In the genomic region with DNA sequence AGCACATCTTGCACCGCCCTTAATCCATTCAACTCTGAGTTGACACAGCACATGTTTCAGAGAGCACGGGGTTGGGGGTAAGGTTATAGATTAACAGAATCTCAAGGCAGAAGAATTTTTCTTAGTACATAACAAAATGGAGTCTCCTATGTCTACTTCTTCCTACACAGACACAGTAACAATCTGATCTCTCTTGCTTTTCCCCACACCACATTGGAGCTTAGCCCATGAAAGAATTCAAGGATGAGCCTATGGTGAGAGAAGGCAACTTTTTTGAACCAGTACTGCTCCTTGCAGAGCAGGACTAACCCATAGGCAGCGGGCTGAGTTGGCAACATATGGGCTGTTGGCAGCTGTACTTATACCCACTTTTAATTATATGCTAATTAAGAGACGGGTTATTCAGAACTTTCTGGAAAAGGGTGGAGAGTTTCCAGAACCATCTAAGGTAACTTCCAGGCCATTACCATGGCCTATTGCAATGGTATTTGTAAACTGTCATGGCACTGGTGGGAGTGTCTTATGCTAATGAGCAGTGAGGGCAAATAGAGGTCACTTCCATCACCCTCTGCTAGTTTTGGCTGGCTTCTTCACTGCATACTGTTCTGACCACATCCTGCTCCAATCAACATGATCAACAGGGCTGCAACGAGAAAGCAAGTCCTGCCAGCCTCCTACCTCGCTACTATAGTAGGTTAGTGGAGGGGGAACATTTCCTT, we compare ENCODE assay signal across 9 cellular contexts. TPM values are rescaled to one million over a fixed set of nuclear protein-coding genes. Genes with fewer than 3 reads are reported as not detected.
A peak's percentile ranks its signal among the peaks of the same experiment; 100 is the strongest.
DNase-seq lines count a peak whose midpoint lies in the region; ATAC-seq lines count a peak whose summit lies in the region.
"Not testable (repeated sequence)": the region's sequence is repeated elsewhere in the genome, so short reads cannot be mapped to it uniquely, and the experiment has no call there.
"Had no signal": no experiment of that assay in that cellular context is flagged by ENCODE, and none has a peak within 500 bp of the region (broad histone marks: within the 10 kb centered on the region; RNA-seq: fewer than 3 reads in every experiment).

No MANE protein-coding gene starts in this region.

- H3K4me3 ChIP-seq in CD8-positive, alpha-beta memory T cell (ENCODE audit: low read length): peak overlapping the region; percentile 21
- peak overlapping the region; percentile 46 for H3K4me3 ChIP-seq in iPS-20b (ENCODE audit: low read length)

- H3K9ac ChIP-seq in iPS-20b (ENCODE audit: low read depth, low read length): peak overlapping the region; percentile 69

- not testable (repeated sequence) for H3K36me3 ChIP-seq in CD8-positive, alpha-beta memory T cell (ENCODE audit: insufficient read depth, low read length); iPS-20b (ENCODE audit: insufficient read depth, low read depth, low read length)

- H3K36me3 Mint-ChIP-seq in CD8-positive, alpha-beta memory T cell: not testable (repeated sequence)

- peaks cover 67% of the 10 kb centered on the region for H3K4me1 ChIP-seq in CD8-positive, alpha-beta memory T cell (ENCODE audit: insufficient read depth, low read length)
- H3K4me1 ChIP-seq in iPS-20b (ENCODE audit: insufficient read depth, low read length): peaks cover 42% of the 10 kb centered on the region

- not testable (repeated sequence) for H3K27me3 Mint-ChIP-seq in CD8-positive, alpha-beta memory T cell

- ATAC-seq in GM19438 (IDR thresholded peaks at IDR 0.05; ENCODE audit: low read depth, unreplicated experiment) (peak; percentile 86), HG03135 (IDR thresholded peaks at IDR 0.05; ENCODE audit: unreplicated experiment) (peak; percentile 70)

- peak overlapping the region; percentile 36 for H3K27ac ChIP-seq in CD8-positive, alpha-beta memory T cell (ENCODE audit: low read depth, low read length)
- peak overlapping the region; percentile 45 for H3K27ac ChIP-seq in iPS-20b (ENCODE audit: low read length)

- POLR2A ChIA-PET in CD8-positive, alpha-beta memory T cell (lab: Charles Lee): interaction anchor here (1.6 to 3.3 kb wide), 2 partner anchors 20 to 36 kb away, joined by 5 to 19 read pairs; no protein-coding TSS in a partner anchor

- in situ Hi-C loops in T47D (cut with HindIII; ENCODE audit: low pct_unique_long_range_greater_than_20kb, low sequenced_read_pairs): not testable (repeated sequence)

- peak overlapping the region; percentile 58 to 84 (median 82) for H3K4me3 Mint-ChIP-seq in CD8-positive, alpha-beta memory T cell

- peak overlapping the region; percentile 79 to 95 (median 94) for H3K27ac Mint-ChIP-seq in CD8-positive, alpha-beta memory T cell

- not testable (repeated sequence) for H3K9me3 Mint-ChIP-seq in CD8-positive, alpha-beta memory T cell

- H3K27me3 ChIP-seq in CD8-positive, alpha-beta memory T cell (ENCODE audit: insufficient read depth, low read length, poor library complexity, severe bottlenecking); iPS-20b (ENCODE audit: insufficient read depth, low read length): not testable (repeated sequence)

- CTCF ChIA-PET in CD8-positive, alpha-beta memory T cell (lab: Charles Lee): interaction anchor here (0.9 kb wide), 1 partner anchor 21 kb away, joined by 3 read pairs; no protein-coding TSS in a partner anchor

- DNase-seq in CD8-positive, alpha-beta memory T cell: peak; percentile 46 to 83 (median 76)
- DNase-seq in NCI-H2029 (lab: John Stamatoyannopoulos, UW) (peak; percentile 50), T47D (ENCODE audit: low read depth in 1 of 2, low spot score in 1 of 2) (peak; percentile 65 to 100)
- DNase-seq in activated CD4-positive, CD25-positive, alpha-beta regulatory T cell treated with anti-CD3 and anti-CD28 coated beads, Interleukin-2, amount 50 U/mL, for 72 hours: peak; percentile 33
- DNase-seq in stimulated activated CD4-positive, alpha-beta T cell treated with anti-CD3 and anti-CD28 coated beads, Interleukin-2, amount 100 ng/mL, for 24 hours: peak; percentile 15 to 53

- peaks cover 67 to 70% (median 70%) of the 10 kb centered on the region in 3 donors for H3K4me1 Mint-ChIP-seq in CD8-positive, alpha-beta memory T cell

- not testable (repeated sequence) for H3K9me3 ChIP-seq in CD8-positive, alpha-beta memory T cell (ENCODE audit: low read length); iPS-20b (ENCODE audit: insufficient read depth, low read depth, low read length)

RNA-seq across cellular contexts. Expression of a gene that starts 5.4 kb away (rescaled TPM):
- total RNA-seq in CD8-positive, alpha-beta memory T cell: 10 to 100 TPM; 20.5 to 21.8 TPM
- 612 TPM for polyA plus RNA-seq in CD8-positive, alpha-beta memory T cell

RNA-seq across cellular contexts. Expression of a gene that starts 25.3 kb away (rescaled TPM):
- total RNA-seq in CD8-positive, alpha-beta memory T cell: not detected
- not detected for polyA plus RNA-seq in CD8-positive, alpha-beta memory T cell

RNA-seq across cellular contexts. Expression of a gene that starts 31.9 kb away (rescaled TPM):
- under 1 TPM in 1 of 2 experiments, not detected in 1; 0.31 TPM for total RNA-seq in CD8-positive, alpha-beta memory T cell
- not detected for polyA plus RNA-seq in CD8-positive, alpha-beta memory T cell
- total RNA-seq: adrenal gland had no signal

RNA-seq across cellular contexts. Expression of a gene that starts 40.3 kb away (rescaled TPM):
- under 1 TPM; 0.26 to 0.89 TPM for total RNA-seq in CD8-positive, alpha-beta memory T cell
- polyA plus RNA-seq in CD8-positive, alpha-beta memory T cell: not detected

Comparison
In these comparisons a context has a peak if more than half of its experiments do, and no peak if none do; other contexts are left out.
1. Peak in every context shown above with its lines: DNase-seq, ATAC-seq, H3K4me3 ChIP-seq and H3K27ac ChIP-seq.